8 cellular contexts compared by ENCODE assay signal in genomic region chr12:116236148-116236731, GRCh38. TPM values are rescaled to one million over a fixed set of nuclear protein-coding genes. Genes with fewer than 3 reads are reported as not detected.
DNase-seq lines count a peak whose midpoint lies in the region; ATAC-seq and TF ChIP-seq lines count a peak whose summit lies in the region.

No MANE protein-coding gene starts in this region.

- H3K36me3 ChIP-seq in GM23248 (ENCODE audit: low read depth): no peaks in the 10 kb centered on the region
- peaks cover 0 to 3% (median 0%) of the 10 kb centered on the region in 3 donors for H3K36me3 ChIP-seq in esophagus squamous epithelium
- no peaks in the 10 kb centered on the region for H3K36me3 ChIP-seq in neural cell (ENCODE audit: insufficient read depth, low read length)

- H3F3A ChIP-seq in GM23248 (ENCODE audit: insufficient read depth) (no peaks in the 10 kb centered on the region), neural cell (ENCODE audit: insufficient read depth, low read length, poor library complexity, severe bottlenecking) (no peaks in the 10 kb centered on the region)

- peaks cover 11% of the 10 kb centered on the region for H3K36me3 Mint-ChIP-seq in activated CD8-positive, alpha-beta T cell treated with anti-CD3 and anti-CD28 coated beads, Interleukin-2, amount 10 ng/mL, durations not matched to agents 7 days and 5 days (ENCODE audit: low read depth)
- H3K36me3 Mint-ChIP-seq in type B pancreatic cell: no peaks in the 10 kb centered on the region

- H3K4me3 ChIP-seq in GM23248 (no peak overlapping the region), esophagus squamous epithelium (no peak overlapping the region), neural cell (ENCODE audit: low read length) (no peak overlapping the region)

- H3K4me1 Mint-ChIP-seq in activated CD8-positive, alpha-beta T cell treated with anti-CD3 and anti-CD28 coated beads, Interleukin-2, amount 10 ng/mL, durations not matched to agents 7 days and 5 days (ENCODE audit: low read depth): peaks cover 22% of the 10 kb centered on the region
- H3K4me1 Mint-ChIP-seq in type B pancreatic cell (ENCODE audit: unreplicated experiment): peaks cover 29% of the 10 kb centered on the region

- peak overlapping the region; percentile 62 for H3K27ac Mint-ChIP-seq in activated CD8-positive, alpha-beta T cell treated with anti-CD3 and anti-CD28 coated beads, Interleukin-2, amount 10 ng/mL, durations not matched to agents 7 days and 5 days
- peak overlapping the region; percentile 4 for H3K27ac Mint-ChIP-seq in type B pancreatic cell

- H3K9ac ChIP-seq in GM23248: 0 out of 2 replicates have a peak overlapping the region, but pooled peaks have one; percentile 17
- no peak overlapping the region for H3K9ac ChIP-seq in neural cell (ENCODE audit: low read length)

- H3K9me3 ChIP-seq in GM23248 (ENCODE audit: low read depth) (no peaks in the 10 kb centered on the region), esophagus squamous epithelium (no peaks in the 10 kb centered on the region), neural cell (ENCODE audit: low read length) (no peaks in the 10 kb centered on the region)

- H3K9me3 Mint-ChIP-seq in activated CD8-positive, alpha-beta T cell treated with anti-CD3 and anti-CD28 coated beads, Interleukin-2, amount 10 ng/mL, durations not matched to agents 7 days and 5 days (ENCODE audit: insufficient read depth): no peaks in the 10 kb centered on the region
- no peaks in the 10 kb centered on the region for H3K9me3 Mint-ChIP-seq in type B pancreatic cell

- POLR2A ChIA-PET in activated CD8-positive, alpha-beta T cell treated with anti-CD3 and anti-CD28 coated beads, Interleukin-2, amount 10 ng/mL, durations not matched to agents 7 days and 5 days (lab: Charles Lee): no interaction called here

- in situ Hi-C loops in GM23248 (cut with MboI): loop anchor here (25.0 kb wide), 1 partner anchor 224 kb away; no protein-coding TSS in a partner anchor

- H3K9me2 ChIP-seq in GM23248 (ENCODE audit: insufficient read depth) (no peaks in the 10 kb centered on the region), neural cell (ENCODE audit: insufficient read depth, low read length) (no peaks in the 10 kb centered on the region)

- H3K27me3 Mint-ChIP-seq in activated CD8-positive, alpha-beta T cell treated with anti-CD3 and anti-CD28 coated beads, Interleukin-2, amount 10 ng/mL, durations not matched to agents 7 days and 5 days (ENCODE audit: low read depth): no peaks in the 10 kb centered on the region
- H3K27me3 Mint-ChIP-seq in type B pancreatic cell: no peaks in the 10 kb centered on the region

- H3K4me3 Mint-ChIP-seq in activated CD8-positive, alpha-beta T cell treated with anti-CD3 and anti-CD28 coated beads, Interleukin-2, amount 10 ng/mL, durations not matched to agents 7 days and 5 days: peak overlapping the region; percentile 31
- no peak overlapping the region for H3K4me3 Mint-ChIP-seq in type B pancreatic cell

- intact Hi-C loops in esophagus squamous epithelium (cut with DNase I): no loop called here

- CTCF ChIA-PET in activated CD8-positive, alpha-beta T cell treated with anti-CD3 and anti-CD28 coated beads, Interleukin-2, amount 10 ng/mL, durations not matched to agents 7 days and 5 days (lab: Charles Lee): interaction anchor here (0.7 to 3.3 kb wide), 44 partner anchors 10 to 473 kb away, joined by 3 to 22 read pairs (median 4); partner anchors contain the start of gene MAP1LC3B2

- DNase-seq in C1 segment of cervical spinal cord (lab: John Stamatoyannopoulos, UW) (peak in 8 of 14 donors; percentile 5 to 75 (median 18)), GM23248 (peak; percentile 72), NCI-H510A (lab: John Stamatoyannopoulos, UW) (peak; percentile 30), esophagus squamous epithelium (lab: John Stamatoyannopoulos, UW) (no peak), type B pancreatic cell (ENCODE audit: extremely low spot score, unreplicated experiment) (no peak), ureter (ENCODE audit: low spot score) (no peak)
- DNase-seq in activated CD8-positive, alpha-beta T cell treated with anti-CD3 and anti-CD28 coated beads, Interleukin-2, amount 10 ng/mL, durations not matched to agents 7 days and 5 days: peak; percentile 71

- TF ChIP-seq POLR2A in esophagus squamous epithelium (IDR thresholded peaks at IDR 0.05): no peak

- no peak overlapping the region for H3K4me2 ChIP-seq in GM23248 (ENCODE audit: unreplicated experiment)
- no peak overlapping the region for H3K4me2 ChIP-seq in neural cell (ENCODE audit: low read length)

- WGBS in GM23248 (ENCODE audit: low coverage in 1 of 2, low lambda C conversion rate in 2 of 2, missing lambda C conversion rate in 2 of 2), 2 experiments: 53 to 55% methylated on average over 3 of the region's 3 CpGs
- WGBS in esophagus squamous epithelium, 2 donors: 0 to 4% methylated on average over 3 of the region's 3 CpGs

- no peaks in the 10 kb centered on the region for H3K27me3 ChIP-seq in GM23248 (replicated peaks; ENCODE audit: insufficient read depth)
- H3K27me3 ChIP-seq in esophagus squamous epithelium: no peaks in the 10 kb centered on the region
- no peaks in the 10 kb centered on the region for H3K27me3 ChIP-seq in neural cell (ENCODE audit: insufficient read depth, low read depth, low read length)

- peak; percentile 77 for TF ChIP-seq RAD21 in neural cell (conservative IDR thresholded peaks at IDR 0.05)

- no peak overlapping the region for H2AFZ ChIP-seq in GM23248
- H2AFZ ChIP-seq in neural cell (ENCODE audit: low read depth, low read length): no peak overlapping the region

- H3K4me1 ChIP-seq in GM23248 (ENCODE audit: insufficient read depth) (peaks cover 15% of the 10 kb centered on the region), esophagus squamous epithelium (peaks cover 0 to 62% (median 19%) of the 10 kb centered on the region in 3 donors)

- ATAC-seq in activated CD8-positive, alpha-beta T cell treated with anti-CD3 and anti-CD28 coated beads, Interleukin-2, amount 10 ng/mL, durations not matched to agents 7 days and 5 days: peak; percentile 77

- peak; percentile 59 to 80 (median 76) for TF ChIP-seq CTCF in esophagus squamous epithelium (IDR thresholded peaks at IDR 0.05)
- peak; percentile 80 for TF ChIP-seq CTCF in neural cell (IDR thresholded peaks at IDR 0.05; ENCODE audit: poor library complexity, severe bottlenecking)
- peak; percentile 69 for TF ChIP-seq CTCF in type B pancreatic cell (conservative IDR thresholded peaks at IDR 0.05)

- TF ChIP-seq EP300 in neural cell (conservative IDR thresholded peaks at IDR 0.05; ENCODE audit: poor library complexity, severe bottlenecking): no peak

- H3K27ac ChIP-seq in GM23248 (no peak overlapping the region), esophagus squamous epithelium (no peak overlapping the region), neural cell (ENCODE audit: low read length) (no peak overlapping the region)

- H4K20me1 ChIP-seq in GM23248 (ENCODE audit: insufficient read depth): peaks cover 39% of the 10 kb centered on the region
- H4K20me1 ChIP-seq in neural cell (ENCODE audit: insufficient read depth): no peaks in the 10 kb centered on the region

- H3K79me2 ChIP-seq in GM23248 (ENCODE audit: insufficient read depth): peaks cover 100% of the 10 kb centered on the region
- H3K79me2 ChIP-seq in neural cell (replicated peaks; ENCODE audit: insufficient read depth, low read length): peaks cover 32% of the 10 kb centered on the region

TF ChIP-seq in neural cell, 6 proteins besides CTCF, POLR2A, EP300 and RAD21:
- TF ChIP-seq MXI1 (conservative IDR thresholded peaks at IDR 0.05; ENCODE audit: poor library complexity, severe bottlenecking) (no peak), SMC3 (conservative IDR thresholded peaks at IDR 0.05; ENCODE audit: poor library complexity) (peak; percentile 83), EZH2 (IDR thresholded peaks at IDR 0.05; ENCODE audit: borderline replicate concordance, insufficient read depth, low read length, poor library complexity, severe bottlenecking) (no peak)

RNA-seq across cellular contexts. Expression of gene MED13L, which starts 41.3 kb away (rescaled TPM):
- 88.7 and 187 TPM in 2 replicates for total RNA-seq in GM23248 (2014; rRNA removed; shearing (Covaris generic))
- polyA plus RNA-seq in GM23248 (2016; fragmentation: Nextera tagmentation; extraction: Ambion mirVana): 9.5 and 11.7 TPM in 2 replicates
- 10 to 100 TPM; 74.7 to 76.9 TPM for total RNA-seq in activated CD8-positive, alpha-beta T cell treated with anti-CD3 and anti-CD28 coated beads, Interleukin-2, amount 10 ng/mL, durations not matched to agents 7 days and 5 days
- 100 to 1,000 TPM in 1 of 4 donors, 10 to 100 TPM in 3; 52.2 to 137 (median 62.1) TPM for total RNA-seq in esophagus squamous epithelium
- polyA plus RNA-seq in neural cell: 34.0 and 38.9 TPM in 2 replicates
- 287 and 346 TPM in 2 replicates for polyA minus RNA-seq in neural cell
- 87.8 and 97.7 TPM in 2 replicates for total RNA-seq in type B pancreatic cell (ENCODE audit: low replicate concordance)
- total RNA-seq in ureter: 130 TPM

Comparison
In these comparisons a context has a peak if more than half of its experiments do, and no peak if none do; other contexts are left out.
1. DNase-seq: peak in C1 segment of cervical spinal cord (8 of 14), GM23248 (single experiment), NCI-H510A (single experiment) and activated CD8-positive, alpha-beta T cell treated with anti-CD3 and anti-CD28 coated beads, Interleukin-2, amount 10 ng/mL, durations not matched to agents 7 days and 5 days (single experiment); none in esophagus squamous epithelium (single experiment), type B pancreatic cell (single experiment) and ureter (single experiment).
2. Peak in every context shown above with its lines, with median percentiles within 50 percentile points of each other: CTCF ChIP-seq.